Comparison of ENCODE assay signal across 1 cellular context in genomic region chr3:15377961-15378791, GRCh38.
TF ChIP-seq lines count a peak whose summit lies in the region.

No MANE protein-coding gene starts in this region.

TF ChIP-seq in HEK293, 187 proteins besides CTCF, POLR2A, EP300 and RAD21 (continued from another document):
- peak; percentile 100 for TF ChIP-seq ZNF518A (tag by site-specific recombination; conservative IDR thresholded peaks at IDR 0.05; ENCODE audit: low read depth)
- TF ChIP-seq ZNF416 (tag by site-specific recombination; IDR thresholded peaks at IDR 0.05), result no peak
- TF ChIP-seq ZNF394 (tag by site-specific recombination; IDR thresholded peaks at IDR 0.05; ENCODE audit: borderline replicate concordance), result peak; percentile 51; the same call in 1 of the 2 replicates
- no peak for TF ChIP-seq ZNF16 (tag by site-specific recombination; IDR thresholded peaks at IDR 0.05; ENCODE audit: low read depth)
- TF ChIP-seq YY1 (tag by site-specific recombination; IDR thresholded peaks at IDR 0.05), result peak; percentile 91
- peak; percentile 98 for TF ChIP-seq ZNF629 (tag by site-specific recombination; IDR thresholded peaks at IDR 0.05)
- no peak for TF ChIP-seq ZNF621 (tag by site-specific recombination; IDR thresholded peaks at IDR 0.05)
- TF ChIP-seq ZSCAN30 (tag by site-specific recombination; IDR thresholded peaks at IDR 0.05), result 0 out of 2 replicates have a peak, but pooled peaks have one; percentile 36
- TF ChIP-seq ZNF580 (tag by site-specific recombination; IDR thresholded peaks at IDR 0.05), result peak; percentile 96
- TF ChIP-seq ZNF514 (tag by site-specific recombination; IDR thresholded peaks at IDR 0.05), result no peak
- TF ChIP-seq SP7 (tag by site-specific recombination; IDR thresholded peaks at IDR 0.05), result peak; percentile 69; the same call in 1 of the 2 replicates
- TF ChIP-seq ZNF221 (tag by site-specific recombination; IDR thresholded peaks at IDR 0.05; ENCODE audit: borderline replicate concordance), result no peak
- TF ChIP-seq ZBTB26 (tag by site-specific recombination; optimal IDR thresholded peaks at IDR 0.05), result no peak
- TF ChIP-seq ZNF404 (tag by site-specific recombination; IDR thresholded peaks at IDR 0.05), result no peak
- TF ChIP-seq ZNF677 (tag by site-specific recombination; IDR thresholded peaks at IDR 0.05), result no peak
- TF ChIP-seq SP3 (tag by site-specific recombination; IDR thresholded peaks at IDR 0.05), result peak; percentile 77
